Comparison of ENCODE assay signal across 1 cellular context in genomic region chr3:25768851-25769250, GRCh38.
TF ChIP-seq lines count a peak whose summit lies in the region.

No MANE protein-coding gene starts in this region.

TF ChIP-seq in GM12878, 131 proteins besides CTCF, POLR2A, EP300 and RAD21 (continued from another document and continues in another):
- no peak for TF ChIP-seq ZNF592 (IDR thresholded peaks at IDR 0.05)
- no peak for TF ChIP-seq MYC (IDR thresholded peaks at IDR 0.05; ENCODE audit: insufficient read depth, insufficient read length, insufficient replicate concordance, low read length, severe bottlenecking)
- 0 out of 2 replicates have a peak, but pooled peaks have one; percentile 24 for TF ChIP-seq RELB (IDR thresholded peaks at IDR 0.05; ENCODE audit: low read depth)
- peak; percentile 15; the same call in 1 of the 2 replicates for TF ChIP-seq RAD51 (IDR thresholded peaks at IDR 0.05)
- TF ChIP-seq SP1 (IDR thresholded peaks at IDR 0.05; ENCODE audit: low read depth, low read length) = no peak
- peak; percentile 95 for TF ChIP-seq ZNF217 (IDR thresholded peaks at IDR 0.05)
- no peak for TF ChIP-seq EGR1 (IDR thresholded peaks at IDR 0.05; ENCODE audit: borderline replicate concordance in 1 of 2, low read depth in 2 of 2, low read length in 2 of 2)
- no peak for TF ChIP-seq HDAC6 (IDR thresholded peaks at IDR 0.05; ENCODE audit: unreplicated experiment)
- TF ChIP-seq FOXK2 (IDR thresholded peaks at IDR 0.05) = no peak
- no peak for TF ChIP-seq PAX5 (IDR thresholded peaks at IDR 0.05; ENCODE audit: borderline replicate concordance, low read depth, low read length)
- TF ChIP-seq SMARCA5 (IDR thresholded peaks at IDR 0.05) = no peak
- no peak for TF ChIP-seq NFIC (IDR thresholded peaks at IDR 0.05; ENCODE audit: low read depth, low read length)
- TF ChIP-seq ZNF274 (IDR thresholded peaks at IDR 0.05; ENCODE audit: insufficient read depth, insufficient read length) = no peak
- no peak for TF ChIP-seq KDM1A (IDR thresholded peaks at IDR 0.05; ENCODE audit: borderline replicate concordance)
- no peak for TF ChIP-seq SREBF1 (IDR thresholded peaks at IDR 0.05; ENCODE audit: low read length)
- no peak for TF ChIP-seq SMAD5 (IDR thresholded peaks at IDR 0.05; ENCODE audit: low read depth)
- no peak for TF ChIP-seq CREB1 (IDR thresholded peaks at IDR 0.05; ENCODE audit: low read depth)
- no peak for TF ChIP-seq RCOR1 (conservative IDR thresholded peaks at IDR 0.05; ENCODE audit: low read depth, low read length)
- no peak for TF ChIP-seq HDGF (IDR thresholded peaks at IDR 0.05)
- no peak for TF ChIP-seq ETV6 (conservative IDR thresholded peaks at IDR 0.05 in 1 of 2, IDR thresholded peaks at IDR 0.05 in 1 of 2; ENCODE audit: borderline replicate concordance in 1 of 2, low read depth in 1 of 2)
- no peak for TF ChIP-seq KLF5 (IDR thresholded peaks at IDR 0.05; ENCODE audit: partially characterized antibody)
- TF ChIP-seq CHD4 (IDR thresholded peaks at IDR 0.05) = no peak
- TF ChIP-seq GATAD2B (conservative IDR thresholded peaks at IDR 0.05; ENCODE audit: low read depth) = no peak
- peak; percentile 42 for TF ChIP-seq MEF2B (IDR thresholded peaks at IDR 0.05; ENCODE audit: partially characterized antibody, poor library complexity, severe bottlenecking)
- TF ChIP-seq IRF4 (IDR thresholded peaks at IDR 0.05; ENCODE audit: low read depth, low read length) = no peak
- TF ChIP-seq NR2F1 (conservative IDR thresholded peaks at IDR 0.05) = no peak
- no peak for TF ChIP-seq LARP7 (IDR thresholded peaks at IDR 0.05)
- TF ChIP-seq TCF7 (IDR thresholded peaks at IDR 0.05; ENCODE audit: borderline replicate concordance) = 0 out of 2 replicates have a peak, but pooled peaks have one; percentile 25
- no peak; the same call in 1 of the 2 replicates for TF ChIP-seq BMI1 (IDR thresholded peaks at IDR 0.05; ENCODE audit: borderline replicate concordance)
- TF ChIP-seq CBX5 (IDR thresholded peaks at IDR 0.05; ENCODE audit: low read depth) = 0 out of 2 replicates have a peak, but pooled peaks have one; percentile 67
- no peak for TF ChIP-seq SRF (IDR thresholded peaks at IDR 0.05; ENCODE audit: low read depth in 2 of 2, low read length in 2 of 2)
- no peak for TF ChIP-seq YBX1 (IDR thresholded peaks at IDR 0.05)
- TF ChIP-seq BACH1 (IDR thresholded peaks at IDR 0.05; ENCODE audit: borderline replicate concordance) = no peak
- TF ChIP-seq YY1 (IDR thresholded peaks at IDR 0.05; ENCODE audit: low read depth, low read length) = 0 out of 2 replicates have a peak, but pooled peaks have one; percentile 11
- no peak for TF ChIP-seq STAT3 (IDR thresholded peaks at IDR 0.05; ENCODE audit: low read depth, low read length)
- TF ChIP-seq MAX (IDR thresholded peaks at IDR 0.05; ENCODE audit: low read depth, low read length) = no peak
- no peak for TF ChIP-seq CBFB (IDR thresholded peaks at IDR 0.05; ENCODE audit: low read depth)
- no peak for TF ChIP-seq BCL11A (IDR thresholded peaks at IDR 0.05; ENCODE audit: low read depth, low read length)
- TF ChIP-seq SIX5 (IDR thresholded peaks at IDR 0.05; ENCODE audit: low read depth, low read length, severe bottlenecking) = no peak
- peak; percentile 45 for TF ChIP-seq ATF7 (IDR thresholded peaks at IDR 0.05; ENCODE audit: low read depth)
- no peak for TF ChIP-seq CEBPB (IDR thresholded peaks at IDR 0.05; ENCODE audit: borderline replicate concordance in 1 of 2, low read depth in 2 of 2, low read length in 2 of 2)
- TF ChIP-seq POLR2AphosphoS5 (IDR thresholded peaks at IDR 0.05; ENCODE audit: low read length) = no peak
- peak; percentile 30; the same call in 1 of the 2 replicates for TF ChIP-seq IKZF1 (conservative IDR thresholded peaks at IDR 0.05)
- TF ChIP-seq JUND (IDR thresholded peaks at IDR 0.05; ENCODE audit: low read depth, low read length) = no peak
- no peak for TF ChIP-seq CHD2 (IDR thresholded peaks at IDR 0.05; ENCODE audit: borderline replicate concordance, low read depth, low read length)
- peak; percentile 30; the same call in 1 of the 2 replicates for TF ChIP-seq PKNOX1 (IDR thresholded peaks at IDR 0.05)
- no peak for TF ChIP-seq NR2C2 (IDR thresholded peaks at IDR 0.05; ENCODE audit: borderline replicate concordance, control insufficient read depth, insufficient read length, low read depth)
- TF ChIP-seq KAT2A (conservative IDR thresholded peaks at IDR 0.05; ENCODE audit: control insufficient read depth, low read depth, low read length) = no peak
- TF ChIP-seq PML (IDR thresholded peaks at IDR 0.05; ENCODE audit: low read length) = no peak
- no peak for TF ChIP-seq CREM (IDR thresholded peaks at IDR 0.05; ENCODE audit: low read depth)
- peak; percentile 40 for TF ChIP-seq SKIL (IDR thresholded peaks at IDR 0.05; ENCODE audit: low read depth, poor library complexity, severe bottlenecking)
- TF ChIP-seq MLLT1 (IDR thresholded peaks at IDR 0.05) = peak; percentile 46; the same call in 1 of the 2 replicates
- no peak for TF ChIP-seq SUZ12 (IDR thresholded peaks at IDR 0.05; ENCODE audit: unreplicated experiment)
- TF ChIP-seq NRF1 (conservative IDR thresholded peaks at IDR 0.05; ENCODE audit: low read depth, low read length) = no peak
- peak; percentile 83 for TF ChIP-seq SPI1 (IDR thresholded peaks at IDR 0.05; ENCODE audit: borderline replicate concordance, insufficient read depth, low read depth, low read length)
- TF ChIP-seq STAT1 (conservative IDR thresholded peaks at IDR 0.05) = no peak
- no peak for TF ChIP-seq SUPT20H (IDR thresholded peaks at IDR 0.05; ENCODE audit: borderline replicate concordance, control insufficient read depth, low read depth, low read length)
- TF ChIP-seq E2F8 (IDR thresholded peaks at IDR 0.05; ENCODE audit: low read depth, partially characterized antibody) = no peak
- no peak for TF ChIP-seq BRCA1 (IDR thresholded peaks at IDR 0.05; ENCODE audit: low read depth, low read length)
- no peak for TF ChIP-seq ASH2L (IDR thresholded peaks at IDR 0.05; ENCODE audit: borderline replicate concordance, low read depth)
- TF ChIP-seq NFYA (IDR thresholded peaks at IDR 0.05; ENCODE audit: borderline replicate concordance, low read depth, low read length) = no peak
- no peak for TF ChIP-seq RELA (IDR thresholded peaks at IDR 0.05; ENCODE audit: borderline replicate concordance, partially characterized antibody)
- TF ChIP-seq MEF2A (IDR thresholded peaks at IDR 0.05; ENCODE audit: insufficient read depth, low read depth, low read length) = 0 out of 2 replicates have a peak, but pooled peaks have one; percentile 39
- no peak for TF ChIP-seq RUNX3 (IDR thresholded peaks at IDR 0.05; ENCODE audit: low read length)
- no peak for TF ChIP-seq TCF3 (IDR thresholded peaks at IDR 0.05; ENCODE audit: borderline replicate concordance, insufficient read depth, low read depth, low read length)
- peak; percentile 41; the same call in 1 of the 2 replicates for TF ChIP-seq JUNB (IDR thresholded peaks at IDR 0.05)
